In the genomic region with DNA sequence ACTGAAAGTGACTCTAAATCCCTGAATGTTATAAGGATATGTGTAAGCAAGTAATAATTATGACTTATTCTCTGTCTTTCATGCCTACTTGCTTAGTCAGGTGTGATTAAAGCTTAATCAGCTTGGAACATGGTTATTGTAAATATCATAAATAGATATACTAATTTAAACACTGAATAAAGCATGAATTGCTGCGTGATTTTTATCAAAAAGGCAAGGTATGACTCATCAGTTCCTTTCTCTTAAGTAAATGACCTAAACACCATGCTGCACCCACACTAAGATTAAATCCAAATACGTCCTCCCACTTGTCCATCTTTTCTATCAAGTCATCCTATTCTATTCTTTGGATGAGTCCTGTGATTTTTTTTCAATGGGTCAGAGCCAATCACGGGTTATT, we compare ENCODE assay signal across 13 cellular contexts.
DNase-seq lines count a peak whose midpoint lies in the region; ATAC-seq and TF ChIP-seq lines count a peak whose summit lies in the region.
"Had no signal": no experiment of that assay in that cellular context is flagged by ENCODE, and none has a peak within 500 bp of the region (broad histone marks: within the 10 kb centered on the region; RNA-seq: fewer than 3 reads in every experiment).

No MANE protein-coding gene starts in this region.

- H3K36me3 ChIP-seq in psoas muscle (ENCODE audit: insufficient read depth in 1 of 2, low read depth in 1 of 2): no peaks in the 10 kb centered on the region

- ATAC-seq in GM21529 (IDR thresholded peaks at IDR 0.05; ENCODE audit: unreplicated experiment) (no peak), psoas muscle (no peak), GM19455 (IDR thresholded peaks at IDR 0.05; ENCODE audit: unreplicated experiment) (no peak)

- H3K27ac ChIP-seq in psoas muscle: no peak overlapping the region

- H3K4me3 ChIP-seq in choroid plexus epithelial cell (ENCODE audit: low read depth, low read length) (no peak overlapping the region), psoas muscle (no peak overlapping the region)

- H3K27me3 ChIP-seq in psoas muscle (ENCODE audit: insufficient read depth in 3 of 3, low read length in 2 of 3): no peaks in the 10 kb centered on the region

- TF ChIP-seq CTCF in choroid plexus epithelial cell (conservative IDR thresholded peaks at IDR 0.05; ENCODE audit: low read depth, low read length) (no peak), psoas muscle (IDR thresholded peaks at IDR 0.05) (no peak)

- 42 to 63% (median 54%) methylated on average over 3 of the region's 3 CpGs for WGBS in psoas muscle, 3 donors

- H3K9me3 ChIP-seq in psoas muscle: no peaks in the 10 kb centered on the region

- intact Hi-C loops in psoas muscle (cut with DNase I): no loop called here

- DNase-seq in ELR (ENCODE audit: low read depth): peak; percentile 99
- peak; percentile 21 for DNase-seq in NCI-H69 (lab: John Stamatoyannopoulos, UW)
- DNase-seq in choroid plexus epithelial cell (ENCODE audit: low read depth): peak; percentile 67
- DNase-seq in non-pigmented ciliary epithelial cell (ENCODE audit: low read depth): peak; percentile 66
- DNase-seq in NCI-H2227 (lab: John Stamatoyannopoulos, UW; ENCODE audit: unreplicated experiment): no peak
- no peak for DNase-seq in psoas muscle
- DNase-seq: activated CD4-positive, alpha-beta memory T cell treated with anti-CD3 and anti-CD28 coated beads for 36 hours; activated naive CD4-positive, alpha-beta T cell treated with anti-CD3 and anti-CD28 coated beads, Interleukin-2, amount 10 ng/mL, durations not matched to agents 7 days and 5 days; NCI-H1694 treated with DMSO at 0.1 percent for 48 hours; stimulated activated CD4-positive, alpha-beta T cell treated with anti-CD3 and anti-CD28 coated beads, Interleukin-4, amount 100 ng/mL, for 4 hours; substantia nigra had no signal

- no peaks in the 10 kb centered on the region for H3K4me1 ChIP-seq in psoas muscle

Comparison
In these comparisons a context has a peak if more than half of its experiments do, and no peak if none do; other contexts are left out.
1. DNase-seq: peak in ELR (single experiment), NCI-H69 (single experiment), choroid plexus epithelial cell (single experiment) and non-pigmented ciliary epithelial cell (single experiment); none in NCI-H2227 (single experiment) and psoas muscle (0 of 2).